14 cellular contexts compared by ENCODE assay signal in genomic region chr4:81506731-81507130, GRCh38. TPM values are rescaled to one million over a fixed set of nuclear protein-coding genes. Genes with fewer than 3 reads are reported as not detected.
DNase-seq lines count a peak whose midpoint lies in the region; ATAC-seq and TF ChIP-seq lines count a peak whose summit lies in the region.
"Had no signal": no experiment of that assay in that cellular context is flagged by ENCODE, and none has a peak within 500 bp of the region (broad histone marks: within the 10 kb centered on the region; RNA-seq: fewer than 3 reads in every experiment).

No MANE protein-coding gene starts in this region.

- H3K9me3 Mint-ChIP-seq in activated CD4-positive, alpha-beta T cell treated with anti-CD3 and anti-CD28 coated beads for 36 hours (ENCODE audit: low read depth): no peaks in the 10 kb centered on the region
- H3K9me3 Mint-ChIP-seq in stimulated activated effector memory CD8-positive, alpha-beta T cell treated with anti-CD3 and anti-CD28 coated beads, Interleukin-12 subunit alpha, Interleukin-12 subunit beta, amount 100 ng/mL, for 72 hours: no peaks in the 10 kb centered on the region
- H3K9me3 Mint-ChIP-seq in HFFc6: peaks cover 43% of the 10 kb centered on the region
- H3K9me3 Mint-ChIP-seq: H9 had no signal

- POLR2A ChIA-PET in activated CD4-positive, alpha-beta T cell treated with anti-CD3 and anti-CD28 coated beads for 36 hours (lab: Charles Lee): no interaction called here

- H3K4me1 Mint-ChIP-seq in activated CD4-positive, alpha-beta T cell treated with anti-CD3 and anti-CD28 coated beads for 36 hours: peaks cover 40% of the 10 kb centered on the region
- H3K4me1 Mint-ChIP-seq in stimulated activated effector memory CD8-positive, alpha-beta T cell treated with anti-CD3 and anti-CD28 coated beads, Interleukin-12 subunit alpha, Interleukin-12 subunit beta, amount 100 ng/mL, for 72 hours: peaks cover 60% of the 10 kb centered on the region
- no peaks in the 10 kb centered on the region for H3K4me1 Mint-ChIP-seq in HFFc6 (ENCODE audit: low read depth)

- no peak overlapping the region for H3K27ac Mint-ChIP-seq in activated CD4-positive, alpha-beta T cell treated with anti-CD3 and anti-CD28 coated beads for 36 hours
- peak overlapping the region; percentile 24 for H3K27ac Mint-ChIP-seq in stimulated activated effector memory CD8-positive, alpha-beta T cell treated with anti-CD3 and anti-CD28 coated beads, Interleukin-12 subunit alpha, Interleukin-12 subunit beta, amount 100 ng/mL, for 72 hours
- no peak overlapping the region for H3K27ac Mint-ChIP-seq in HFFc6
- H3K27ac Mint-ChIP-seq: H9 had no signal

- H3K4me3 Mint-ChIP-seq in activated CD4-positive, alpha-beta T cell treated with anti-CD3 and anti-CD28 coated beads for 36 hours: no peak overlapping the region
- no peak overlapping the region for H3K4me3 Mint-ChIP-seq in stimulated activated effector memory CD8-positive, alpha-beta T cell treated with anti-CD3 and anti-CD28 coated beads, Interleukin-12 subunit alpha, Interleukin-12 subunit beta, amount 100 ng/mL, for 72 hours
- no peak overlapping the region for H3K4me3 Mint-ChIP-seq in HFFc6
- H3K4me3 Mint-ChIP-seq: H9 had no signal

- H3K36me3 Mint-ChIP-seq in activated CD4-positive, alpha-beta T cell treated with anti-CD3 and anti-CD28 coated beads for 36 hours (ENCODE audit: low read depth): no peaks in the 10 kb centered on the region
- no peaks in the 10 kb centered on the region for H3K36me3 Mint-ChIP-seq in stimulated activated effector memory CD8-positive, alpha-beta T cell treated with anti-CD3 and anti-CD28 coated beads, Interleukin-12 subunit alpha, Interleukin-12 subunit beta, amount 100 ng/mL, for 72 hours
- H3K36me3 Mint-ChIP-seq in HFFc6 (ENCODE audit: low read depth): no peaks in the 10 kb centered on the region

- peak; percentile 14 for ATAC-seq in activated CD4-positive, alpha-beta T cell treated with anti-CD3 and anti-CD28 coated beads for 36 hours
- ATAC-seq in GM21723 (IDR thresholded peaks at IDR 0.05; ENCODE audit: unreplicated experiment) (peak; percentile 65), HG03457 (IDR thresholded peaks at IDR 0.05; ENCODE audit: unreplicated experiment) (peak; percentile 64)
- peak; percentile 75 for ATAC-seq in stimulated activated effector memory CD8-positive, alpha-beta T cell treated with anti-CD3 and anti-CD28 coated beads, Interleukin-12 subunit alpha, Interleukin-12 subunit beta, amount 100 ng/mL, for 72 hours
- ATAC-seq: left ventricle myocardium superior, SK-N-SH treated with all-trans-retinoic acid at 6 μM for 48 hours had no signal

- CTCF ChIA-PET in activated CD4-positive, alpha-beta T cell treated with anti-CD3 and anti-CD28 coated beads for 36 hours (lab: Charles Lee): interaction anchor here (1.1 kb wide), 1 partner anchor 35 kb away, joined by 3 read pairs; the partner anchor contains the start of gene RASGEF1B

- DNase-seq in activated CD4-positive, alpha-beta T cell treated with anti-CD3 and anti-CD28 coated beads for 36 hours: peak; percentile 21
- no peak for DNase-seq in activated CD4-positive, alpha-beta T cell treated with anti-CD3 and anti-CD28 coated beads for 48 hours
- no peak for DNase-seq in stimulated activated effector memory CD8-positive, alpha-beta T cell treated with anti-CD3 and anti-CD28 coated beads, Interleukin-12 subunit alpha, Interleukin-12 subunit beta, amount 100 ng/mL, for 72 hours (ENCODE audit: low spot score in 2 of 2)
- DNase-seq in HK-2 (ENCODE audit: unreplicated experiment): no peak
- no peak for DNase-seq in NCI-H2227 treated with DMSO at 0.1 percent for 48 hours (lab: John Stamatoyannopoulos, UW)
- no peak for DNase-seq in HFFc6
- DNase-seq: 8988T, H9, Karpas-422, left ventricle myocardium superior, NCI-H510A had no signal

- intact Hi-C loops in activated CD4-positive, alpha-beta T cell treated with anti-CD3 and anti-CD28 coated beads for 36 hours (cut with DNase I, micrococcal nuclease): loop anchor here (5.0 kb wide), 2 partner anchors 34 to 321 kb away; partner anchors contain the start of gene RASGEF1B (in 1 of the 2)

- H3K27me3 Mint-ChIP-seq in activated CD4-positive, alpha-beta T cell treated with anti-CD3 and anti-CD28 coated beads for 36 hours: no peaks in the 10 kb centered on the region
- no peaks in the 10 kb centered on the region for H3K27me3 Mint-ChIP-seq in HFFc6 (ENCODE audit: insufficient read depth)

- TF ChIP-seq CTCF in HFFc6 (IDR thresholded peaks at IDR 0.05): no peak

RNA-seq across cellular contexts. Expression of gene RASGEF1B, which starts 35.0 kb away (rescaled TPM):
- 1 to 10 TPM; 3.4 to 4.0 TPM for total RNA-seq in activated CD4-positive, alpha-beta T cell treated with anti-CD3 and anti-CD28 coated beads for 36 hours
- not detected for total RNA-seq in HFFc6 (2021; fragmentation: NEBNext Ultra II Directional; extraction: Animal tissue kit (Norgen Biotek cat#: 25700))

Comparison
In these comparisons a context has a peak if more than half of its experiments do, and no peak if none do; other contexts are left out.
1. ATAC-seq: peak in every context shown above with its lines; median percentile 75 in stimulated activated effector memory CD8-positive, alpha-beta T cell treated with anti-CD3 and anti-CD28 coated beads, Interleukin-12 subunit alpha, Interleukin-12 subunit beta, amount 100 ng/mL, for 72 hours; 65 in GM21723; 64 in HG03457; 14 in activated CD4-positive, alpha-beta T cell treated with anti-CD3 and anti-CD28 coated beads for 36 hours.
2. RNA of gene RASGEF1B, which starts 35.0 kb away (total RNA-seq): 3.4 to 4.0 TPM in activated CD4-positive, alpha-beta T cell treated with anti-CD3 and anti-CD28 coated beads for 36 hours; not detected in HFFc6; every median in the first group is over 4 times any median in the second.